Comparison of ENCODE assay signal across 29 cellular contexts in genomic region chr2:38017836-38018235, GRCh38. TPM values are rescaled to one million over a fixed set of nuclear protein-coding genes. Genes with fewer than 3 reads are reported as not detected.
"Had no signal": no experiment of that assay in that cellular context is flagged by ENCODE, and none has a peak within 500 bp of the region (broad histone marks: within the 10 kb centered on the region; RNA-seq: fewer than 3 reads in every experiment).

No MANE protein-coding gene starts in this region.

- DNase-seq: activated CD4-positive, alpha-beta memory T cell treated with anti-CD3 and anti-CD28 coated beads, Interleukin-2, amount 10 ng/mL, durations not matched to agents 7 days and 5 days; activated CD4-positive, alpha-beta T cell treated with anti-CD3 and anti-CD28 coated beads for 1 hour; activated CD4-positive, alpha-beta T cell treated with anti-CD3 and anti-CD28 coated beads for 4 hours; activated CD4-positive, alpha-beta T cell treated with anti-CD3 and anti-CD28 coated beads, Interleukin-2, amount 10 ng/mL, durations not matched to agents 7 days and 5 days; activated CD4-positive, alpha-beta T cell treated with anti-CD3 and anti-CD28 coated beads, Interleukin-2, amount 50 U/mL, for 4 hours; activated CD8-positive, alpha-beta memory T cell treated with anti-CD3 and anti-CD28 coated beads for 24 hours; activated effector memory CD4-positive, alpha-beta T cell treated with anti-CD3 and anti-CD28 coated beads, Interleukin-2, amount 50 U/mL, for 16 hours; activated naive CD4-positive, alpha-beta T cell treated with anti-CD3 and anti-CD28 coated beads for 36 hours; activated naive CD8-positive, alpha-beta T cell treated with anti-CD3 and anti-CD28 coated beads for 36 hours; activated naive CD8-positive, alpha-beta T cell treated with anti-CD3 and anti-CD28 coated beads, Interleukin-2, amount 50 U/mL, for 24 hours; activated T-cell treated with anti-CD3 and anti-CD28 coated beads, Interleukin-2, amount 50 U/mL, for 4 hours; adrenal gland; amygdala; aorta; body of pancreas; caudate nucleus; cortex of kidney; dermis blood vessel endothelial cell; effector CD4-positive, alpha-beta T cell; effector memory CD8-positive, alpha-beta T cell; esophagus squamous epithelium; foreskin melanocyte; T-helper 2 cell had no signal

- H3K27ac ChIP-seq: adrenal gland, body of pancreas, epithelial cell of prostate, esophagus squamous epithelium, gastroesophageal sphincter had no signal

- ATAC-seq: activated naive CD8-positive, alpha-beta T cell treated with anti-CD3 and anti-CD28 coated beads, Interleukin-2, amount 50 U/mL, for 24 hours; activated T-cell treated with anti-CD3 and anti-CD28 coated beads, Interleukin-2, amount 50 U/mL, for 4 hours; activated T-helper 17 cell treated with anti-CD3 and anti-CD28 coated beads, Interleukin-2, amount 50 U/mL, for 72 hours; body of pancreas; effector memory CD8-positive, alpha-beta T cell; gastroesophageal sphincter had no signal

- H3K4me1 Mint-ChIP-seq: activated CD4-positive, alpha-beta memory T cell treated with anti-CD3 and anti-CD28 coated beads, Interleukin-2, amount 10 ng/mL, durations not matched to agents 7 days and 5 days; activated CD4-positive, alpha-beta T cell treated with anti-CD3 and anti-CD28 coated beads, Interleukin-2, amount 10 ng/mL, durations not matched to agents 7 days and 5 days; activated naive CD4-positive, alpha-beta T cell treated with anti-CD3 and anti-CD28 coated beads, Interleukin-2, amount 50 U/mL, for 24 hours; activated naive CD8-positive, alpha-beta T cell treated with anti-CD3 and anti-CD28 coated beads for 36 hours; activated naive CD8-positive, alpha-beta T cell treated with anti-CD3 and anti-CD28 coated beads, Interleukin-2, amount 50 U/mL, for 24 hours; activated T-helper 17 cell treated with anti-CD3 and anti-CD28 coated beads, Interleukin-2, amount 50 U/mL, for 72 hours had no signal

- H3K36me3 ChIP-seq: adrenal gland, esophagus squamous epithelium, gastroesophageal sphincter had no signal

- H3K9me3 ChIP-seq: adrenal gland, body of pancreas, esophagus squamous epithelium, gastroesophageal sphincter had no signal

- H3K27ac Mint-ChIP-seq: activated CD4-positive, alpha-beta memory T cell treated with anti-CD3 and anti-CD28 coated beads, Interleukin-2, amount 10 ng/mL, durations not matched to agents 7 days and 5 days; activated CD4-positive, alpha-beta T cell treated with anti-CD3 and anti-CD28 coated beads, Interleukin-2, amount 10 ng/mL, durations not matched to agents 7 days and 5 days; activated naive CD4-positive, alpha-beta T cell treated with anti-CD3 and anti-CD28 coated beads, Interleukin-2, amount 50 U/mL, for 24 hours; activated naive CD8-positive, alpha-beta T cell treated with anti-CD3 and anti-CD28 coated beads for 36 hours; activated naive CD8-positive, alpha-beta T cell treated with anti-CD3 and anti-CD28 coated beads, Interleukin-2, amount 50 U/mL, for 24 hours; activated T-helper 17 cell treated with anti-CD3 and anti-CD28 coated beads, Interleukin-2, amount 50 U/mL, for 72 hours; effector memory CD8-positive, alpha-beta T cell had no signal

- H3K9me3 Mint-ChIP-seq: activated CD4-positive, alpha-beta memory T cell treated with anti-CD3 and anti-CD28 coated beads, Interleukin-2, amount 10 ng/mL, durations not matched to agents 7 days and 5 days; activated CD4-positive, alpha-beta T cell treated with anti-CD3 and anti-CD28 coated beads, Interleukin-2, amount 10 ng/mL, durations not matched to agents 7 days and 5 days; activated naive CD4-positive, alpha-beta T cell treated with anti-CD3 and anti-CD28 coated beads for 36 hours; activated naive CD4-positive, alpha-beta T cell treated with anti-CD3 and anti-CD28 coated beads, Interleukin-2, amount 50 U/mL, for 24 hours; activated naive CD8-positive, alpha-beta T cell treated with anti-CD3 and anti-CD28 coated beads for 36 hours; activated naive CD8-positive, alpha-beta T cell treated with anti-CD3 and anti-CD28 coated beads, Interleukin-2, amount 50 U/mL, for 24 hours; activated T-cell treated with anti-CD3 and anti-CD28 coated beads, Interleukin-2, amount 50 U/mL, for 4 hours; activated T-helper 17 cell treated with anti-CD3 and anti-CD28 coated beads, Interleukin-2, amount 50 U/mL, for 72 hours; effector memory CD8-positive, alpha-beta T cell had no signal

- H3K27me3 ChIP-seq: adrenal gland, body of pancreas, esophagus squamous epithelium, gastroesophageal sphincter had no signal

- H3K36me3 Mint-ChIP-seq: activated naive CD4-positive, alpha-beta T cell treated with anti-CD3 and anti-CD28 coated beads, Interleukin-2, amount 50 U/mL, for 24 hours had no signal

- H3K4me3 Mint-ChIP-seq: activated CD4-positive, alpha-beta memory T cell treated with anti-CD3 and anti-CD28 coated beads, Interleukin-2, amount 10 ng/mL, durations not matched to agents 7 days and 5 days; activated CD4-positive, alpha-beta T cell treated with anti-CD3 and anti-CD28 coated beads, Interleukin-2, amount 10 ng/mL, durations not matched to agents 7 days and 5 days; activated naive CD4-positive, alpha-beta T cell treated with anti-CD3 and anti-CD28 coated beads for 36 hours; activated naive CD4-positive, alpha-beta T cell treated with anti-CD3 and anti-CD28 coated beads, Interleukin-2, amount 50 U/mL, for 24 hours; activated naive CD8-positive, alpha-beta T cell treated with anti-CD3 and anti-CD28 coated beads for 36 hours; activated naive CD8-positive, alpha-beta T cell treated with anti-CD3 and anti-CD28 coated beads, Interleukin-2, amount 50 U/mL, for 24 hours; activated T-cell treated with anti-CD3 and anti-CD28 coated beads, Interleukin-2, amount 50 U/mL, for 4 hours; activated T-helper 17 cell treated with anti-CD3 and anti-CD28 coated beads, Interleukin-2, amount 50 U/mL, for 72 hours; effector memory CD8-positive, alpha-beta T cell had no signal

- H3K27me3 Mint-ChIP-seq: activated CD4-positive, alpha-beta memory T cell treated with anti-CD3 and anti-CD28 coated beads, Interleukin-2, amount 10 ng/mL, durations not matched to agents 7 days and 5 days; activated CD4-positive, alpha-beta T cell treated with anti-CD3 and anti-CD28 coated beads, Interleukin-2, amount 10 ng/mL, durations not matched to agents 7 days and 5 days; activated naive CD4-positive, alpha-beta T cell treated with anti-CD3 and anti-CD28 coated beads, Interleukin-2, amount 50 U/mL, for 24 hours; activated naive CD8-positive, alpha-beta T cell treated with anti-CD3 and anti-CD28 coated beads for 36 hours; activated naive CD8-positive, alpha-beta T cell treated with anti-CD3 and anti-CD28 coated beads, Interleukin-2, amount 50 U/mL, for 24 hours; activated T-helper 17 cell treated with anti-CD3 and anti-CD28 coated beads, Interleukin-2, amount 50 U/mL, for 72 hours; effector memory CD8-positive, alpha-beta T cell had no signal

- FAIRE-seq: colon, endothelial cell of umbilical vein had no signal

- H3K4me1 ChIP-seq: adrenal gland, body of pancreas, esophagus squamous epithelium, gastroesophageal sphincter had no signal

- H3K4me3 ChIP-seq: adrenal gland, body of pancreas, esophagus squamous epithelium, gastroesophageal sphincter had no signal

RNA-seq across cellular contexts. Expression of gene CYP1B1, which starts 58.1 kb away (rescaled TPM):
- total RNA-seq: endothelial cell of umbilical vein had no signal
